ENCODE assay signal across 22 cellular contexts in genomic region chr5:77428526-77428925, GRCh38.
"Had no signal": no experiment of that assay in that cellular context is flagged by ENCODE, and none has a peak within 500 bp of the region (broad histone marks: within the 10 kb centered on the region; RNA-seq: fewer than 3 reads in every experiment).

No MANE protein-coding gene starts in this region.

- H3K27ac ChIP-seq: body of pancreas, cardiac muscle cell, gastrocnemius medialis, left ventricle myocardium inferior, ovary, prostate gland, upper lobe of left lung had no signal

- H3K36me3 ChIP-seq: ovary, prostate gland had no signal

- H3K4me3 ChIP-seq: body of pancreas, cardiac muscle cell, gastrocnemius medialis, left ventricle myocardium inferior, ovary, prostate gland, right atrium auricular region, stomach, upper lobe of left lung had no signal

- H3K27me3 ChIP-seq: body of pancreas, cardiac muscle cell, gastrocnemius medialis, ovary, right atrium auricular region, stomach, upper lobe of left lung had no signal

- H3K9me3 ChIP-seq: body of pancreas, gastrocnemius medialis, left ventricle myocardium inferior, ovary, prostate gland, right atrium auricular region, stomach, upper lobe of left lung had no signal

- DNase-seq: activated CD4-positive, alpha-beta T cell treated with anti-CD3 and anti-CD28 coated beads for 1 hour; activated CD4-positive, alpha-beta T cell treated with anti-CD3 and anti-CD28 coated beads, Interleukin-2, amount 50 U/mL, for 4 hours; activated CD8-positive, alpha-beta memory T cell treated with anti-CD3 and anti-CD28 coated beads, Interleukin-2, amount 50 U/mL, for 48 hours; activated naive CD4-positive, alpha-beta T cell treated with Interleukin-2 at 50 U/mL for 16 hours; activated naive CD8-positive, alpha-beta T cell treated with anti-CD3 and anti-CD28 coated beads, Interleukin-2, amount 10 ng/mL, durations not matched to agents 7 days and 5 days; activated T-cell treated with anti-CD3 and anti-CD28 coated beads, Interleukin-2, amount 50 U/mL, for 4 hours; amygdala; body of pancreas; gastrocnemius medialis; head of caudate nucleus; hypothalamus; left ventricle myocardium inferior; natural killer cell; ovary; stimulated activated CD4-positive, alpha-beta T cell treated with anti-CD3 and anti-CD28 coated beads, Interleukin-1b, Interleukin-23, amount 100 ng/mL, for 48 hours; stomach; T-cell; upper lobe of left lung had no signal

- H3K4me1 ChIP-seq: body of pancreas, gastrocnemius medialis, left ventricle myocardium inferior, prostate gland, right atrium auricular region had no signal

- ATAC-seq: activated T-cell treated with anti-CD3 and anti-CD28 coated beads, Interleukin-2, amount 50 U/mL, for 4 hours; body of pancreas; gastrocnemius medialis; natural killer cell; stimulated activated memory B cell treated with anti-CD40 and anti-IgM and Interleukin-4, amounts not matched to agents 10 μg/mL and 1 μg/mL and 100 μg/mL, for 72 hours; T-cell had no signal
